In genomic region chr7:96998333-96998732, GRCh38 we compare ENCODE assay signal across 19 cellular contexts. TPM values are rescaled to one million over a fixed set of nuclear protein-coding genes. Genes with fewer than 3 reads are reported as not detected.
DNase-seq lines count a peak whose midpoint lies in the region; ATAC-seq and TF ChIP-seq lines count a peak whose summit lies in the region.
"Had no signal": no experiment of that assay in that cellular context is flagged by ENCODE, and none has a peak within 500 bp of the region (broad histone marks: within the 10 kb centered on the region; RNA-seq: fewer than 3 reads in every experiment).

No MANE protein-coding gene starts in this region.

- peaks cover 14% of the 10 kb centered on the region for H3K4me1 ChIP-seq in smooth muscle cell (ENCODE audit: low read depth)
- H3K4me1 ChIP-seq: A549, BE2C had no signal

- H3K36me3 ChIP-seq in smooth muscle cell (ENCODE audit: low read depth) = no peaks in the 10 kb centered on the region
- H3K36me3 ChIP-seq: BE2C had no signal

- H3K27ac Mint-ChIP-seq in WTC11 = no peak overlapping the region
- H3K27ac Mint-ChIP-seq in glutamatergic neuron (ENCODE audit: unreplicated experiment) = no peak overlapping the region

- peaks cover 71% of the 10 kb centered on the region for H3K4me1 Mint-ChIP-seq in WTC11
- peaks cover 15% of the 10 kb centered on the region for H3K4me1 Mint-ChIP-seq in glutamatergic neuron (ENCODE audit: low read depth, unreplicated experiment)

- in situ Hi-C loops in GM13977 (cut with MboI; ENCODE audit: low pct_unique_long_range_greater_than_20kb, low sequenced_read_pairs, unreplicated experiment) = no loop called here

- ATAC-seq in WTC11 (no peak), GM19452 (IDR thresholded peaks at IDR 0.05; ENCODE audit: unreplicated experiment) (no peak), GM18511 (IDR thresholded peaks at IDR 0.05; ENCODE audit: unreplicated experiment) (no peak)
- ATAC-seq: A549, PC-3 had no signal

- H3K36me3 Mint-ChIP-seq in WTC11 (no peaks in the 10 kb centered on the region), glutamatergic neuron (ENCODE audit: unreplicated experiment) (no peaks in the 10 kb centered on the region)

- no peaks in the 10 kb centered on the region for H3K79me2 ChIP-seq in smooth muscle cell (ENCODE audit: low read depth)

- H4K20me1 ChIP-seq in smooth muscle cell (ENCODE audit: low read depth) = no peaks in the 10 kb centered on the region

- no peaks in the 10 kb centered on the region for H3K9me3 ChIP-seq in smooth muscle cell (replicated peaks; ENCODE audit: low read depth)
- H3K9me3 ChIP-seq: A549, BE2C had no signal

- POLR2A ChIA-PET in WTC11 (lab: Charles Lee) = no interaction called here

- CTCF ChIA-PET in WTC11 (lab: Charles Lee) = interaction anchor here (1.4 to 1.8 kb wide), 3 partner anchors 23 to 29 kb away, joined by 4 to 8 read pairs (median 6); no protein-coding TSS in a partner anchor

- no peak overlapping the region for H2AFZ ChIP-seq in smooth muscle cell (ENCODE audit: low read depth)

- H3K4me3 Mint-ChIP-seq in WTC11 = peak overlapping the region; percentile 27; the same call in 1 of the 2 replicates
- H3K4me3 Mint-ChIP-seq in glutamatergic neuron (ENCODE audit: unreplicated experiment) = peak overlapping the region; percentile 52

- peak overlapping the region; percentile 13 for H3K4me3 ChIP-seq in smooth muscle cell
- H3K4me3 ChIP-seq: A549 had no signal

- TF ChIP-seq CTCF in GM13977 (IDR thresholded peaks at IDR 0.05; ENCODE audit: extremely low read depth, insufficient read depth, missing control alignments) = no peak
- no peak for TF ChIP-seq CTCF in WTC11 (IDR thresholded peaks at IDR 0.05)
- TF ChIP-seq CTCF in glutamatergic neuron (IDR thresholded peaks at IDR 0.05; ENCODE audit: partially characterized antibody, unreplicated experiment) = no peak
- no peak for TF ChIP-seq CTCF in smooth muscle cell (IDR thresholded peaks at IDR 0.05; ENCODE audit: borderline replicate concordance, insufficient read depth, poor library complexity, severe bottlenecking)

- H3K9ac ChIP-seq in smooth muscle cell (ENCODE audit: low read depth) = no peak overlapping the region

- peak overlapping the region; percentile 72 for H3K4me2 ChIP-seq in smooth muscle cell
- H3K4me2 ChIP-seq: A549 had no signal

- DNase-seq in GM13977 (ENCODE audit: low spot score) (peak; percentile 15), WTC11 (ENCODE audit: low spot score) (no peak), glutamatergic neuron (no peak), smooth muscle cell (lab: John Stamatoyannopoulos, UW; ENCODE audit: unreplicated experiment) (no peak), NCI-H2171 (lab: John Stamatoyannopoulos, UW) (no peak), activated gamma-delta T cell treated with Interleukin-2 at 50 U/mL for 16 hours (no peak)
- DNase-seq: BE2C, EL, Kasumi-1, NCI-H1694, NCI-H2081 treated with DMSO at 0.1 percent for 48 hours, NCI-H69, PC-3, SHP77 had no signal

- no peaks in the 10 kb centered on the region for H3F3A ChIP-seq in smooth muscle cell (ENCODE audit: low read depth)

- WGBS in smooth muscle cell (ENCODE audit: low lambda C conversion rate) = 7% methylated on average over 11 of the region's 11 CpGs

- no peak overlapping the region for H3K27ac ChIP-seq in smooth muscle cell (ENCODE audit: low read depth)
- H3K27ac ChIP-seq: A549 had no signal

- H3K9me3 Mint-ChIP-seq in WTC11 (no peaks in the 10 kb centered on the region), glutamatergic neuron (ENCODE audit: unreplicated experiment) (peaks cover 12% of the 10 kb centered on the region)

- H3K27me3 Mint-ChIP-seq in WTC11 (ENCODE audit: low read depth) (peaks cover 100% of the 10 kb centered on the region), glutamatergic neuron (ENCODE audit: unreplicated experiment) (peaks cover 68% of the 10 kb centered on the region)

- H3K27me3 ChIP-seq in smooth muscle cell (ENCODE audit: low read depth) = peaks cover 100% of the 10 kb centered on the region
- H3K27me3 ChIP-seq: BE2C had no signal

TF ChIP-seq in WTC11, 78 proteins besides CTCF, POLR2A, EP300 and RAD21:
- TF ChIP-seq HMGXB4 (CRISPR knock-in tag; IDR thresholded peaks at IDR 0.05) = no peak
- TF ChIP-seq GTF2I (CRISPR knock-in tag; conservative IDR thresholded peaks at IDR 0.05) = no peak
- TF ChIP-seq ZNF121 (CRISPR knock-in tag; IDR thresholded peaks at IDR 0.05) = no peak
- no peak for TF ChIP-seq USF2 (CRISPR knock-in tag; IDR thresholded peaks at IDR 0.05)
- no peak for TF ChIP-seq ATF6 (CRISPR knock-in tag; IDR thresholded peaks at IDR 0.05)

RNA-seq across cellular contexts. Expression of gene DLX6, which starts 7.0 kb away (rescaled TPM):
- total RNA-seq in WTC11 (2021) (0.09 TPM in 1 of 3 replicates, not detected in the others), glutamatergic neuron (ENCODE audit: unreplicated experiment) (not detected), smooth muscle cell (0.13 and 2.6 TPM in 2 replicates)
- polyA plus RNA-seq in smooth muscle cell = 0.43 and 1.9 TPM in 2 replicates
- total RNA-seq: MCF 10A, PC-3 had no signal
- polyA plus RNA-seq: A549 had no signal

RNA-seq across cellular contexts. Expression of gene DLX5, which starts 26.3 kb away (rescaled TPM):
- not detected in 3 replicates for total RNA-seq in WTC11 (2021)
- not detected for total RNA-seq in glutamatergic neuron (ENCODE audit: unreplicated experiment)
- total RNA-seq in smooth muscle cell = 1.2 and 3.5 TPM in 2 replicates
- 4.3 and 15.0 TPM in 2 replicates for polyA plus RNA-seq in smooth muscle cell
- total RNA-seq: MCF 10A, NCI-H460 had no signal
- polyA plus RNA-seq: A549 had no signal
